14 cellular contexts compared by ENCODE assay signal in genomic region chr3:124781706-124782376, GRCh38. TPM values are rescaled to one million over a fixed set of nuclear protein-coding genes. Genes with fewer than 3 reads are reported as not detected.
DNase-seq lines count a peak whose midpoint lies in the region; ATAC-seq and TF ChIP-seq lines count a peak whose summit lies in the region.
"Had no signal": no experiment of that assay in that cellular context is flagged by ENCODE, and none has a peak within 500 bp of the region (broad histone marks: within the 10 kb centered on the region; RNA-seq: fewer than 3 reads in every experiment).

No MANE protein-coding gene starts in this region.

- H3K27ac ChIP-seq in coronary artery (peak overlapping the region; percentile 88 to 97), mesodermal cell (ENCODE audit: low read depth, low read length, severe bottlenecking) (peak overlapping the region; percentile 96), suprapubic skin (peak overlapping the region; percentile 79)

- H3K4me3 ChIP-seq in coronary artery, result no peak overlapping the region
- no peak overlapping the region for H3K4me3 ChIP-seq in mesodermal cell (ENCODE audit: extremely low read depth, insufficient read depth, low read length, poor library complexity, severe bottlenecking)
- H3K4me3 ChIP-seq in suprapubic skin, result no peak overlapping the region

- H3K9me3 ChIP-seq in mesodermal cell (ENCODE audit: control insufficient read depth, low read length), result no peaks in the 10 kb centered on the region
- H3K9me3 ChIP-seq in suprapubic skin, result no peaks in the 10 kb centered on the region

- TF ChIP-seq EP300 in suprapubic skin (IDR thresholded peaks at IDR 0.05), result no peak

- H3K27me3 Mint-ChIP-seq in HFFc6 (ENCODE audit: insufficient read depth), result peaks cover 2% of the 10 kb centered on the region
- H3K27me3 Mint-ChIP-seq in stimulated activated naive CD8-positive, alpha-beta T cell treated with anti-CD3 and anti-CD28 coated beads, Interleukin-15, amount 100 ng/mL, for 72 hours, result peaks cover 18% of the 10 kb centered on the region
- H3K27me3 Mint-ChIP-seq: activated CD4-positive, alpha-beta T cell treated with anti-CD3 and anti-CD28 coated beads for 36 hours had no signal

- no peak for TF ChIP-seq CTCF in HFFc6 (IDR thresholded peaks at IDR 0.05)
- no peak for TF ChIP-seq CTCF in coronary artery (IDR thresholded peaks at IDR 0.05)
- no peak for TF ChIP-seq CTCF in suprapubic skin (IDR thresholded peaks at IDR 0.05)

- H3K36me3 Mint-ChIP-seq in HFFc6 (ENCODE audit: low read depth), result peaks cover 5% of the 10 kb centered on the region; the same call in 1 of the 2 replicates
- H3K36me3 Mint-ChIP-seq: CD8-positive, alpha-beta memory T cell; naive thymus-derived CD4-positive, alpha-beta T cell had no signal

- TF ChIP-seq POLR2A in suprapubic skin (IDR thresholded peaks at IDR 0.05), result no peak

- H3K4me1 ChIP-seq in mesodermal cell (ENCODE audit: control insufficient read depth, insufficient read depth, low read length, poor library complexity, severe bottlenecking), result peaks cover 24% of the 10 kb centered on the region
- H3K4me1 ChIP-seq in suprapubic skin, result peaks cover 70% of the 10 kb centered on the region

- 87 to 96% methylated on average over 2 of the region's 5 CpGs for WGBS in mesodermal cell (ENCODE audit: insufficient coverage in 2 of 2), 2 experiments
- WGBS in suprapubic skin, result 50% methylated on average over 5 of the region's 5 CpGs

- H3K36me3 ChIP-seq in mesodermal cell (ENCODE audit: control insufficient read depth, insufficient read depth, low read length) (peaks cover 8% of the 10 kb centered on the region), suprapubic skin (no peaks in the 10 kb centered on the region)

- ATAC-seq in stimulated activated naive CD8-positive, alpha-beta T cell treated with anti-CD3 and anti-CD28 coated beads, Interleukin-15, amount 100 ng/mL, for 72 hours, result no peak
- ATAC-seq: activated CD4-positive, alpha-beta T cell treated with anti-CD3 and anti-CD28 coated beads for 36 hours; activated T-cell treated with anti-CD3 and anti-CD28 coated beads, Interleukin-2, amount 50 U/mL, for 72 hours; naive thymus-derived CD4-positive, alpha-beta T cell had no signal

- H3K27me3 ChIP-seq in suprapubic skin, result no peaks in the 10 kb centered on the region

- peak overlapping the region; percentile 98 for H3K27ac Mint-ChIP-seq in HFFc6
- no peak overlapping the region for H3K27ac Mint-ChIP-seq in stimulated activated naive CD8-positive, alpha-beta T cell treated with anti-CD3 and anti-CD28 coated beads, Interleukin-15, amount 100 ng/mL, for 72 hours
- H3K27ac Mint-ChIP-seq: activated CD4-positive, alpha-beta T cell treated with anti-CD3 and anti-CD28 coated beads for 36 hours; activated T-cell treated with anti-CD3 and anti-CD28 coated beads, Interleukin-2, amount 50 U/mL, for 72 hours; CD8-positive, alpha-beta memory T cell had no signal

- no peaks in the 10 kb centered on the region for H3K9me3 Mint-ChIP-seq in HFFc6
- no peaks in the 10 kb centered on the region for H3K9me3 Mint-ChIP-seq in stimulated activated naive CD8-positive, alpha-beta T cell treated with anti-CD3 and anti-CD28 coated beads, Interleukin-15, amount 100 ng/mL, for 72 hours
- H3K9me3 Mint-ChIP-seq: activated T-cell treated with anti-CD3 and anti-CD28 coated beads, Interleukin-2, amount 50 U/mL, for 72 hours; CD8-positive, alpha-beta memory T cell; naive thymus-derived CD4-positive, alpha-beta T cell had no signal

- H3K4me1 Mint-ChIP-seq in HFFc6 (ENCODE audit: low read depth), result peaks cover 59% of the 10 kb centered on the region
- peaks cover 19% of the 10 kb centered on the region for H3K4me1 Mint-ChIP-seq in stimulated activated naive CD8-positive, alpha-beta T cell treated with anti-CD3 and anti-CD28 coated beads, Interleukin-15, amount 100 ng/mL, for 72 hours

- 0 out of 2 replicates have a peak overlapping the region, but pooled peaks have one; percentile 22 for H3K4me3 Mint-ChIP-seq in HFFc6
- H3K4me3 Mint-ChIP-seq in stimulated activated naive CD8-positive, alpha-beta T cell treated with anti-CD3 and anti-CD28 coated beads, Interleukin-15, amount 100 ng/mL, for 72 hours, result no peak overlapping the region
- H3K4me3 Mint-ChIP-seq: activated CD4-positive, alpha-beta T cell treated with anti-CD3 and anti-CD28 coated beads for 36 hours; activated T-cell treated with anti-CD3 and anti-CD28 coated beads, Interleukin-2, amount 50 U/mL, for 72 hours; CD8-positive, alpha-beta memory T cell had no signal

- DNase-seq in HFFc6 (no peak), coronary artery (ENCODE audit: low spot score) (no peak), suprapubic skin (ENCODE audit: low spot score in 2 of 2) (no peak), germinal center (ENCODE audit: low spot score) (no peak), NCI-H2196 treated with DMSO at 0.1 percent for 48 hours (lab: John Stamatoyannopoulos, UW; ENCODE audit: unreplicated experiment) (no peak), NCI-H187 (lab: John Stamatoyannopoulos, UW) (no peak)
- DNase-seq in stimulated activated naive CD8-positive, alpha-beta T cell treated with anti-CD3 and anti-CD28 coated beads, Interleukin-15, amount 100 ng/mL, for 72 hours, result no peak
- DNase-seq: activated CD4-positive, alpha-beta T cell treated with anti-CD3 and anti-CD28 coated beads for 36 hours; activated T-cell treated with anti-CD3 and anti-CD28 coated beads, Interleukin-2, amount 50 U/mL, for 72 hours; CD8-positive, alpha-beta memory T cell; naive thymus-derived CD4-positive, alpha-beta T cell; NCI-H2081 treated with DMSO at 0.1 percent for 48 hours; NK-92 treated with Interleukin-12 subunit alpha and Interleukin-12 subunit beta, amount 100 ng/mL, for 24 hours had no signal

RNA-seq across cellular contexts. Expression of gene UMPS, which starts 51.6 kb away (rescaled TPM):
- total RNA-seq in HFFc6 (2021; fragmentation: NEBNext Ultra II Directional; extraction: Animal tissue kit (Norgen Biotek cat#: 25700)), result 10 to 100 TPM; 25.2 to 39.6 (median 28.4) TPM
- polyA plus RNA-seq in mesodermal cell (2013, experiment 1 of 2), result 26.2 TPM
- polyA plus RNA-seq in mesodermal cell (2013, experiment 2 of 2), result 21.8 TPM
- 10 to 100 TPM; 20.6 to 30.1 (median 24.8) TPM for total RNA-seq in suprapubic skin
